29 cellular contexts compared by ENCODE assay signal in genomic region chr11:122275513-122275912, GRCh38.
"Had no signal": no experiment of that assay in that cellular context is flagged by ENCODE, and none has a peak within 500 bp of the region (broad histone marks: within the 10 kb centered on the region; RNA-seq: fewer than 3 reads in every experiment).

No MANE protein-coding gene starts in this region.

- DNase-seq: activated CD4-positive, alpha-beta memory T cell treated with anti-CD3 and anti-CD28 coated beads for 36 hours; activated CD4-positive, alpha-beta T cell treated with anti-CD3 and anti-CD28 coated beads for 36 hours; activated CD4-positive, alpha-beta T cell treated with anti-CD3 and anti-CD28 coated beads, Interleukin-2, amount 10 ng/mL, durations not matched to agents 24 days and 14 days; activated CD4-positive, CD25-positive, alpha-beta regulatory T cell; activated CD4-positive, CD25-positive, alpha-beta regulatory T cell treated with anti-CD3 and anti-CD28 coated beads, Interleukin-2, amount 50 U/mL, for 72 hours; activated CD8-positive, alpha-beta memory T cell treated with anti-CD3 and anti-CD28 coated beads, Interleukin-2, amount 10 ng/mL, durations not matched to agents 7 days and 5 days; activated CD8-positive, alpha-beta memory T cell treated with anti-CD3 and anti-CD28 coated beads, Interleukin-2, amount 50 U/mL, for 4 hours; activated CD8-positive, alpha-beta T cell treated with anti-CD3 and anti-CD28 coated beads, Interleukin-2, amount 10 ng/mL, durations not matched to agents 7 days and 5 days; activated effector memory CD4-positive, alpha-beta T cell treated with anti-CD3 and anti-CD28 coated beads, Interleukin-2, amount 50 U/mL, for 16 hours; activated naive CD4-positive, alpha-beta T cell treated with anti-CD3 and anti-CD28 coated beads for 36 hours; activated naive CD8-positive, alpha-beta T cell treated with anti-CD3 and anti-CD28 coated beads, Interleukin-2, amount 10 ng/mL, durations not matched to agents 7 days and 5 days; activated T-cell treated with anti-CD3 and anti-CD28 coated beads, Interleukin-2, amount 50 U/mL, for 1 hour; activated T-cell treated with anti-CD3 and anti-CD28 coated beads, Interleukin-2, amount 50 U/mL, for 48 hours; body of pancreas; central memory CD4-positive, alpha-beta T cell; cerebellar nuclear complex; colonic mucosa; effector CD8-positive, alpha-beta T cell; esophagus squamous epithelium; foreskin keratinocyte; heart right ventricle; T-helper 2 cell had no signal

- H3K9me3 ChIP-seq: body of pancreas, colonic mucosa, esophagus squamous epithelium, gastroesophageal sphincter, heart right ventricle had no signal

- H3K27ac ChIP-seq: body of pancreas, colonic mucosa, epithelial cell of prostate, esophagus squamous epithelium, foreskin keratinocyte, gastroesophageal sphincter, heart right ventricle had no signal

- H3K27ac Mint-ChIP-seq: activated CD4-positive, alpha-beta memory T cell treated with anti-CD3 and anti-CD28 coated beads for 36 hours; activated CD4-positive, alpha-beta T cell treated with anti-CD3 and anti-CD28 coated beads for 36 hours; activated CD4-positive, alpha-beta T cell treated with anti-CD3 and anti-CD28 coated beads, Interleukin-2, amount 10 ng/mL, durations not matched to agents 24 days and 14 days; activated CD8-positive, alpha-beta memory T cell treated with anti-CD3 and anti-CD28 coated beads, Interleukin-2, amount 10 ng/mL, durations not matched to agents 7 days and 5 days; activated CD8-positive, alpha-beta T cell treated with anti-CD3 and anti-CD28 coated beads, Interleukin-2, amount 10 ng/mL, durations not matched to agents 7 days and 5 days; activated naive CD4-positive, alpha-beta T cell treated with anti-CD3 and anti-CD28 coated beads for 36 hours; activated naive CD8-positive, alpha-beta T cell treated with anti-CD3 and anti-CD28 coated beads, Interleukin-2, amount 10 ng/mL, durations not matched to agents 7 days and 5 days; activated T-helper 1 cell treated with anti-CD3 and anti-CD28 coated beads, Interleukin-12 subunit alpha, Interleukin-12 subunit beta, Interleukin-2, Interleukin-4 antibody, amounts not matched to agents 30 ng/mL and 10 ng/mL and 1 ng/mL, durations not matched to agents 14 hours and 24 hours and 36 hours; activated T-helper 2 cell treated with anti-CD3 and anti-CD28 coated beads, Interferon-gamma antibody, Interleukin-2, Interleukin-4, amounts not matched to agents 10 μg/mL and 5 μg/mL and 100 μg/mL, durations not matched to agents 14 hours and 24 hours and 36 hours had no signal

- H3K36me3 ChIP-seq: colonic mucosa, esophagus squamous epithelium, gastroesophageal sphincter, heart right ventricle had no signal

- H3K36me3 Mint-ChIP-seq: activated CD4-positive, alpha-beta memory T cell treated with anti-CD3 and anti-CD28 coated beads for 36 hours; activated CD8-positive, alpha-beta memory T cell treated with anti-CD3 and anti-CD28 coated beads, Interleukin-2, amount 10 ng/mL, durations not matched to agents 7 days and 5 days; activated naive CD4-positive, alpha-beta T cell treated with anti-CD3 and anti-CD28 coated beads, Interleukin-2, amount 50 U/mL, for 72 hours; activated naive CD8-positive, alpha-beta T cell treated with anti-CD3 and anti-CD28 coated beads, Interleukin-2, amount 10 ng/mL, durations not matched to agents 7 days and 5 days had no signal

- ATAC-seq: activated CD4-positive, alpha-beta T cell treated with anti-CD3 and anti-CD28 coated beads for 36 hours; activated CD8-positive, alpha-beta memory T cell treated with anti-CD3 and anti-CD28 coated beads, Interleukin-2, amount 10 ng/mL, durations not matched to agents 7 days and 5 days; activated CD8-positive, alpha-beta T cell treated with anti-CD3 and anti-CD28 coated beads, Interleukin-2, amount 10 ng/mL, durations not matched to agents 7 days and 5 days; activated naive CD4-positive, alpha-beta T cell treated with anti-CD3 and anti-CD28 coated beads, Interleukin-2, amount 50 U/mL, for 72 hours; body of pancreas; foreskin keratinocyte; gastroesophageal sphincter; heart right ventricle had no signal

- H3K4me3 ChIP-seq: body of pancreas, colonic mucosa, esophagus squamous epithelium, gastroesophageal sphincter, heart right ventricle had no signal

- H3K4me1 ChIP-seq: colonic mucosa, esophagus squamous epithelium, foreskin keratinocyte had no signal

- H3K9me3 Mint-ChIP-seq: activated CD4-positive, alpha-beta memory T cell treated with anti-CD3 and anti-CD28 coated beads for 36 hours; activated CD4-positive, alpha-beta T cell treated with anti-CD3 and anti-CD28 coated beads, Interleukin-2, amount 10 ng/mL, durations not matched to agents 24 days and 14 days; activated naive CD4-positive, alpha-beta T cell treated with anti-CD3 and anti-CD28 coated beads for 36 hours; activated naive CD4-positive, alpha-beta T cell treated with anti-CD3 and anti-CD28 coated beads, Interleukin-2, amount 50 U/mL, for 72 hours; activated naive CD8-positive, alpha-beta T cell treated with anti-CD3 and anti-CD28 coated beads, Interleukin-2, amount 10 ng/mL, durations not matched to agents 7 days and 5 days; activated T-helper 1 cell treated with anti-CD3 and anti-CD28 coated beads, Interleukin-12 subunit alpha, Interleukin-12 subunit beta, Interleukin-2, Interleukin-4 antibody, amounts not matched to agents 30 ng/mL and 10 ng/mL and 1 ng/mL, durations not matched to agents 14 hours and 24 hours and 36 hours; activated T-helper 2 cell treated with anti-CD3 and anti-CD28 coated beads, Interferon-gamma antibody, Interleukin-2, Interleukin-4, amounts not matched to agents 10 μg/mL and 5 μg/mL and 100 μg/mL, durations not matched to agents 14 hours and 24 hours and 36 hours had no signal

- FAIRE-seq: endometrium, endothelial cell of umbilical vein had no signal

- H3K4me1 Mint-ChIP-seq: activated CD4-positive, alpha-beta T cell treated with anti-CD3 and anti-CD28 coated beads for 36 hours; activated CD4-positive, alpha-beta T cell treated with anti-CD3 and anti-CD28 coated beads, Interleukin-2, amount 10 ng/mL, durations not matched to agents 24 days and 14 days; activated CD8-positive, alpha-beta memory T cell treated with anti-CD3 and anti-CD28 coated beads, Interleukin-2, amount 10 ng/mL, durations not matched to agents 7 days and 5 days; activated naive CD8-positive, alpha-beta T cell treated with anti-CD3 and anti-CD28 coated beads, Interleukin-2, amount 10 ng/mL, durations not matched to agents 7 days and 5 days had no signal

- H3K27me3 ChIP-seq: body of pancreas, colonic mucosa, esophagus squamous epithelium, gastroesophageal sphincter, heart right ventricle had no signal

- H3K4me3 Mint-ChIP-seq: activated CD4-positive, alpha-beta memory T cell treated with anti-CD3 and anti-CD28 coated beads for 36 hours; activated CD4-positive, alpha-beta T cell treated with anti-CD3 and anti-CD28 coated beads for 36 hours; activated CD4-positive, alpha-beta T cell treated with anti-CD3 and anti-CD28 coated beads, Interleukin-2, amount 10 ng/mL, durations not matched to agents 24 days and 14 days; activated CD8-positive, alpha-beta memory T cell treated with anti-CD3 and anti-CD28 coated beads, Interleukin-2, amount 10 ng/mL, durations not matched to agents 7 days and 5 days; activated CD8-positive, alpha-beta T cell treated with anti-CD3 and anti-CD28 coated beads, Interleukin-2, amount 10 ng/mL, durations not matched to agents 7 days and 5 days; activated naive CD4-positive, alpha-beta T cell treated with anti-CD3 and anti-CD28 coated beads for 36 hours; activated naive CD8-positive, alpha-beta T cell treated with anti-CD3 and anti-CD28 coated beads, Interleukin-2, amount 10 ng/mL, durations not matched to agents 7 days and 5 days; activated T-helper 1 cell treated with anti-CD3 and anti-CD28 coated beads, Interleukin-12 subunit alpha, Interleukin-12 subunit beta, Interleukin-2, Interleukin-4 antibody, amounts not matched to agents 30 ng/mL and 10 ng/mL and 1 ng/mL, durations not matched to agents 14 hours and 24 hours and 36 hours had no signal

- H3K27me3 Mint-ChIP-seq: activated CD4-positive, alpha-beta memory T cell treated with anti-CD3 and anti-CD28 coated beads for 36 hours; activated CD4-positive, alpha-beta T cell treated with anti-CD3 and anti-CD28 coated beads for 36 hours; activated CD4-positive, alpha-beta T cell treated with anti-CD3 and anti-CD28 coated beads, Interleukin-2, amount 10 ng/mL, durations not matched to agents 24 days and 14 days; activated CD8-positive, alpha-beta memory T cell treated with anti-CD3 and anti-CD28 coated beads, Interleukin-2, amount 10 ng/mL, durations not matched to agents 7 days and 5 days; activated naive CD8-positive, alpha-beta T cell treated with anti-CD3 and anti-CD28 coated beads, Interleukin-2, amount 10 ng/mL, durations not matched to agents 7 days and 5 days had no signal
